33 cellular contexts compared by ENCODE assay signal in genomic region chr6:38882157-38882556, GRCh38.
DNase-seq lines count a peak whose midpoint lies in the region; ATAC-seq, FAIRE-seq and TF ChIP-seq lines count a peak whose summit lies in the region.
"Had no signal": no experiment of that assay in that cellular context is flagged by ENCODE, and none has a peak within 500 bp of the region (broad histone marks: within the 10 kb centered on the region; RNA-seq: fewer than 3 reads in every experiment).

No MANE protein-coding gene starts in this region.

- H3K27ac ChIP-seq in HEK293 (ENCODE audit: extremely low read depth, low read depth, low read length) (no peak overlapping the region), K562 (ENCODE audit: extremely low read depth, low read depth, low read length) (no peak overlapping the region)
- H3K27ac ChIP-seq: 22Rv1; A549; BLaER1; BLaER1 treated with 17β-estradiol and CSF1 and Interleukin-3, amounts not matched to agents 10 nM and 100 nM; C4-2B had no signal

- intact Hi-C loops in K562 (cut with micrococcal nuclease) = no loop called here
- intact Hi-C loops in natural killer cell (cut with micrococcal nuclease) = no loop called here

- TF ChIP-seq CTCF in HEK293 (tag by site-specific recombination; IDR thresholded peaks at IDR 0.05) (no peak), K562 (IDR thresholded peaks at IDR 0.05 in 2 of 3, conservative IDR thresholded peaks at IDR 0.05 in 1 of 3; ENCODE audit: insufficient read depth in 2 of 3, low read depth in 1 of 3, low read length in 3 of 3) (no peak), natural killer cell (IDR thresholded peaks at IDR 0.05) (no peak)

- no peak overlapping the region for H3K27ac Mint-ChIP-seq in natural killer cell
- H3K27ac Mint-ChIP-seq: B cell; CD14-positive monocyte; CD4-positive, alpha-beta memory T cell; CD4-positive, alpha-beta T cell; CD4-positive, CD25-positive, alpha-beta regulatory T cell; CD8-positive, alpha-beta memory T cell; CD8-positive, alpha-beta T cell had no signal

- no peaks in the 10 kb centered on the region for H4K20me1 ChIP-seq in K562 (replicated peaks; ENCODE audit: control insufficient read depth, insufficient read depth, low read length)
- H4K20me1 ChIP-seq: BLaER1; BLaER1 treated with 17β-estradiol and CSF1 and Interleukin-3, amounts not matched to agents 10 nM and 100 nM had no signal

- H3K9me3 ChIP-seq in HEK293 (ENCODE audit: control insufficient read depth, insufficient read depth, low read depth, low read length) = no peaks in the 10 kb centered on the region
- H3K9me3 ChIP-seq in K562 (replicated peaks; ENCODE audit: control insufficient read depth, insufficient read depth, low read depth, low read length) = no peaks in the 10 kb centered on the region
- H3K9me3 ChIP-seq: A549, BE2C, BLaER1, Caco-2 had no signal

- DNase-seq in K562 (ENCODE audit: extremely low read depth in 1 of 4, low spot score in 3 of 4) = no peak
- DNase-seq in amniotic stem cell (lab: John Stamatoyannopoulos, UW) = no peak
- DNase-seq in natural killer cell = no peak
- DNase-seq: 8988T; ACHN; AML-193; BE2C; C1 segment of cervical spinal cord; Caco-2; Calu3; CD4-positive, alpha-beta memory T cell; CD4-positive, alpha-beta T cell; CD4-positive, CD25-positive, alpha-beta regulatory T cell; CD8-positive, alpha-beta memory T cell; CD8-positive, alpha-beta T cell; COR-L47; DMS 273 treated with DMSO at 0.1 percent for 48 hours; DMS153; DMS53; DMS79; DMS79 treated with DMSO at 0.1 percent for 48 hours; DND-41; EL had no signal

- no peaks in the 10 kb centered on the region for H3K9me3 Mint-ChIP-seq in natural killer cell

- H3K79me2 ChIP-seq in K562 (ENCODE audit: control insufficient read depth, insufficient read depth, low read length) = no peaks in the 10 kb centered on the region

- ATAC-seq in K562 = no peak
- ATAC-seq in natural killer cell = no peak
- ATAC-seq: A549; CD8-positive, alpha-beta T cell had no signal

- H3K4me3 Mint-ChIP-seq in natural killer cell = no peak overlapping the region
- H3K4me3 Mint-ChIP-seq: B cell; CD14-positive monocyte; CD4-positive, alpha-beta memory T cell; CD4-positive, alpha-beta T cell; CD4-positive, CD25-positive, alpha-beta regulatory T cell; CD8-positive, alpha-beta memory T cell; CD8-positive, alpha-beta T cell had no signal

- H3K9me1 ChIP-seq in K562 (ENCODE audit: control insufficient read depth, insufficient read depth, low read length) = no peaks in the 10 kb centered on the region

- H3K9ac ChIP-seq in K562 (ENCODE audit: insufficient read depth in 1 of 2, low read depth in 2 of 2, low read length in 2 of 2) = no peak overlapping the region
- H3K9ac ChIP-seq: BLaER1; BLaER1 treated with 17β-estradiol and CSF1 and Interleukin-3, amounts not matched to agents 10 nM and 100 nM had no signal

- H3K27me3 Mint-ChIP-seq in natural killer cell (ENCODE audit: low read depth in 2 of 2) = no peaks in the 10 kb centered on the region
- H3K27me3 Mint-ChIP-seq: B cell; CD4-positive, alpha-beta T cell; CD4-positive, CD25-positive, alpha-beta regulatory T cell had no signal

- H3K36me3 Mint-ChIP-seq in natural killer cell = peaks cover 6% of the 10 kb centered on the region
- H3K36me3 Mint-ChIP-seq: CD14-positive monocyte; CD4-positive, alpha-beta memory T cell; CD4-positive, CD25-positive, alpha-beta regulatory T cell; CD8-positive, alpha-beta T cell had no signal

- peaks cover 12 to 14% of the 10 kb centered on the region in 2 donors for H3K4me1 Mint-ChIP-seq in natural killer cell
- H3K4me1 Mint-ChIP-seq: B cell had no signal

- POLR2A ChIA-PET in HEK293 (lab: Yijun Ruan, JAX) = no interaction called here
- POLR2A ChIA-PET in K562 (lab: Yijun Ruan, JAX) = no interaction called here

- H2AFZ ChIP-seq in K562 (ENCODE audit: low read depth, low read length) = no peak overlapping the region

- TF ChIP-seq POLR2A in K562 (conservative IDR thresholded peaks at IDR 0.05) = no peak

- 43% methylated on average over 2 of the region's 2 CpGs for WGBS in K562 (ENCODE audit: insufficient coverage, low coverage, missing lambda C conversion rate)

- no TSS peak for BruUV-seq in K562 (replicated peaks; lab: Mats Ljungman, UMichigan)

- TF ChIP-seq EP300 in K562 (IDR thresholded peaks at IDR 0.05; ENCODE audit: low read length) = no peak

- H3K4me1 ChIP-seq in HEK293 (ENCODE audit: control insufficient read depth, insufficient read depth, low read length) (no peaks in the 10 kb centered on the region), K562 (replicated peaks in 1 of 2; ENCODE audit: control insufficient read depth in 2 of 2, insufficient read depth in 2 of 2, low read length in 2 of 2) (no peaks in the 10 kb centered on the region)
- H3K4me1 ChIP-seq: A549, BE2C, Caco-2 had no signal

- no peak for TF ChIP-seq RAD21 in K562 (CRISPR knock-in tag; conservative IDR thresholded peaks at IDR 0.05 in 1 of 2, IDR thresholded peaks at IDR 0.05 in 1 of 2)

- CTCF ChIA-PET in HEK293 (lab: Yijun Ruan, JAX) (interaction anchor here (0.6 to 5.0 kb wide), 3 partner anchors 10 to 194 kb away, joined by 3 to 51 read pairs (median 3); no protein-coding TSS in a partner anchor), K562 (lab: Yijun Ruan, JAX; ENCODE audit: low intra/inter-chr PET ratio) (no interaction called here)

- in situ Hi-C loops in K562 (cut with MboI) = no loop called here

- H3K4me2 ChIP-seq in K562 (ENCODE audit: insufficient read depth, low read length) = no peak overlapping the region
- H3K4me2 ChIP-seq: A549; BLaER1; BLaER1 treated with 17β-estradiol and CSF1 and Interleukin-3, amounts not matched to agents 10 nM and 100 nM had no signal

- no peak overlapping the region for H3K4me3 ChIP-seq in HEK293 (ENCODE audit: low read depth, low read length)
- no peak overlapping the region for H3K4me3 ChIP-seq in K562
- H3K4me3 ChIP-seq: A549; BLaER1; BLaER1 treated with 17β-estradiol and CSF1 and Interleukin-3, amounts not matched to agents 10 nM and 100 nM had no signal

- H3K27me3 ChIP-seq in K562 (ENCODE audit: control insufficient read depth in 2 of 2, insufficient read depth in 2 of 2, low read length in 2 of 2) = 0 out of 5 replicates have a peak, but pooled peaks cover 0 to 7% of the 10 kb centered on the region in 2 experiments
- H3K27me3 ChIP-seq: BE2C; BLaER1; BLaER1 treated with 17β-estradiol and CSF1 and Interleukin-3, amounts not matched to agents 10 nM and 100 nM had no signal

- FAIRE-seq in K562 (lab: Jason Lieb, UNC) = no peak
- FAIRE-seq: A204.1, A549, D721Med had no signal

- H3K36me3 ChIP-seq in HEK293 (ENCODE audit: control insufficient read depth in 2 of 2, insufficient read depth in 1 of 2, low read length in 2 of 2) (no peaks in the 10 kb centered on the region), K562 (ENCODE audit: control insufficient read depth, insufficient read depth, low read length) (no peaks in the 10 kb centered on the region)
- H3K36me3 ChIP-seq: BE2C; BLaER1; BLaER1 treated with 17β-estradiol and CSF1 and Interleukin-3, amounts not matched to agents 10 nM and 100 nM had no signal

TF ChIP-seq in HEK293, 187 proteins besides CTCF, POLR2A, EP300 and RAD21 (continues in another document):
- no peak for TF ChIP-seq ZNF555 (tag by site-specific recombination; conservative IDR thresholded peaks at IDR 0.05)
- TF ChIP-seq, protein P1, sequence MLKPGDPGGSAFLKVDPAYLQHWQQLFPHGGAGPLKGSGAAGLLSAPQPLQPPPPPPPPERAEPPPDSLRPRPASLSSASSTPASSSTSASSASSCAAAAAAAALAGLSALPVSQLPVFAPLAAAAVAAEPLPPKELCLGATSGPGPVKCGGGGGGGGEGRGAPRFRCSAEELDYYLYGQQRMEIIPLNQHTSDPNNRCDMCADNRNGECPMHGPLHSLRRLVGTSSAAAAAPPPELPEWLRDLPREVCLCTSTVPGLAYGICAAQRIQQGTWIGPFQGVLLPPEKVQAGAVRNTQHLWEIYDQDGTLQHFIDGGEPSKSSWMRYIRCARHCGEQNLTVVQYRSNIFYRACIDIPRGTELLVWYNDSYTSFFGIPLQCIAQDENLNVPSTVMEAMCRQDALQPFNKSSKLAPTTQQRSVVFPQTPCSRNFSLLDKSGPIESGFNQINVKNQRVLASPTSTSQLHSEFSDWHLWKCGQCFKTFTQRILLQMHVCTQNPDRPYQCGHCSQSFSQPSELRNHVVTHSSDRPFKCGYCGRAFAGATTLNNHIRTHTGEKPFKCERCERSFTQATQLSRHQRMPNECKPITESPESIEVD (tag by site-specific recombination; IDR thresholded peaks at IDR 0.05) = no peak

TF ChIP-seq in K562, 482 proteins besides CTCF, POLR2A, EP300 and RAD21:
- TF ChIP-seq ZNF146 (CRISPR knock-in tag; IDR thresholded peaks at IDR 0.05; ENCODE audit: unreplicated experiment) = peak; percentile 73
- no peak for TF ChIP-seq ZKSCAN8 (CRISPR knock-in tag; IDR thresholded peaks at IDR 0.05)
- no peak for TF ChIP-seq SRSF3 (IDR thresholded peaks at IDR 0.05; ENCODE audit: insufficient read depth, low read length)
- TF ChIP-seq HCFC1 (IDR thresholded peaks at IDR 0.05; ENCODE audit: low read depth, low read length) = no peak
- no peak for TF ChIP-seq FOXM1 (IDR thresholded peaks at IDR 0.05; ENCODE audit: low read depth)
- no peak for TF ChIP-seq FOXM1 (CRISPR knock-in tag; IDR thresholded peaks at IDR 0.05; ENCODE audit: low read depth)
- peak; percentile 8 for TF ChIP-seq RBM25 (IDR thresholded peaks at IDR 0.05; ENCODE audit: low read depth, low read length, severe bottlenecking)
- no peak for TF ChIP-seq PHB (CRISPR knock-in tag; IDR thresholded peaks at IDR 0.05)
- no peak for TF ChIP-seq ZNF77 (CRISPR knock-in tag; IDR thresholded peaks at IDR 0.05)
- TF ChIP-seq MEIS2 (IDR thresholded peaks at IDR 0.05; ENCODE audit: partially characterized antibody) = no peak

Comparison
In these comparisons a context has a peak if more than half of its experiments do, and no peak if none do; other contexts are left out.
1. Of the 44 proteins assayed by ChIP-seq in both K562 and HEK293: peak only in K562: none; only in HEK293: none; in both: ZNF146; in neither: 43.